Comparison of ENCODE assay signal across 2 cellular contexts in the genomic region with DNA sequence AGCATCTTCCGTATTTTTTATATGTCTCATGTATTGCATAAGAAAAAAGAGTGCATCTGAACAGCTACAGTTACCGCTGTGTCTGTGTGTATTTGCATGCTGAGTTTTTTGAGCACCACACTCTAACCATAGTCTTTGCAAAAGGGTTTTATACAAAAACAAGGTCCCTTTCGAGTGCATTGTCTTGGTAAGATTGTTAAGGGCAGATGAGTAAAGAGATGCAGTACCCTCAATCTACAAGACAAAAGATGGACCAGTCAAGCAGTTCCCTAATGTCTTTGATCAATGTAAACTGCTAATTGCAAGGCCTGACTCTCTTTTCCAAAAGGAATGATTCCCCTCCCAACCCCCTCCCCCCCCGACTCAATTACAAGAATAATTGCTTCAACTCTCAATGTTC.
A peak's percentile ranks its signal among the peaks of the same experiment; 100 is the strongest.
TF ChIP-seq lines count a peak whose summit lies in the region.

No MANE protein-coding gene starts in this region.

TF ChIP-seq in GM23338, 12 proteins besides CTCF, POLR2A, EP300 and RAD21:
- no peak for TF ChIP-seq ZNF462 (CRISPR knock-in tag; IDR thresholded peaks at IDR 0.05)
- TF ChIP-seq ZNF331 (CRISPR knock-in tag; IDR thresholded peaks at IDR 0.05; ENCODE audit: low read depth), result no peak
- TF ChIP-seq, protein P1, sequence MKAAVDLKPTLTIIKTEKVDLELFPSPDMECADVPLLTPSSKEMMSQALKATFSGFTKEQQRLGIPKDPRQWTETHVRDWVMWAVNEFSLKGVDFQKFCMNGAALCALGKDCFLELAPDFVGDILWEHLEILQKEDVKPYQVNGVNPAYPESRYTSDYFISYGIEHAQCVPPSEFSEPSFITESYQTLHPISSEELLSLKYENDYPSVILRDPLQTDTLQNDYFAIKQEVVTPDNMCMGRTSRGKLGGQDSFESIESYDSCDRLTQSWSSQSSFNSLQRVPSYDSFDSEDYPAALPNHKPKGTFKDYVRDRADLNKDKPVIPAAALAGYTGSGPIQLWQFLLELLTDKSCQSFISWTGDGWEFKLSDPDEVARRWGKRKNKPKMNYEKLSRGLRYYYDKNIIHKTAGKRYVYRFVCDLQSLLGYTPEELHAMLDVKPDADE (IDR thresholded peaks at IDR 0.05), result no peak
- no peak for TF ChIP-seq REST (IDR thresholded peaks at IDR 0.05; ENCODE audit: unreplicated experiment)
- TF ChIP-seq STAT1 (IDR thresholded peaks at IDR 0.05; ENCODE audit: unreplicated experiment), result no peak
- no peak for TF ChIP-seq EZH2 (IDR thresholded peaks at IDR 0.05; ENCODE audit: low read depth, unreplicated experiment)
- 0 out of 2 replicates have a peak, but pooled peaks have one; percentile 11 for TF ChIP-seq NANOG (IDR thresholded peaks at IDR 0.05; ENCODE audit: borderline replicate concordance)
TF ChIP-seq in GM23338: peak in this region for 1.

TF ChIP-seq in H1, 55 proteins besides CTCF, POLR2A, EP300 and RAD21 (continued from another document):
- TF ChIP-seq, protein P2, sequence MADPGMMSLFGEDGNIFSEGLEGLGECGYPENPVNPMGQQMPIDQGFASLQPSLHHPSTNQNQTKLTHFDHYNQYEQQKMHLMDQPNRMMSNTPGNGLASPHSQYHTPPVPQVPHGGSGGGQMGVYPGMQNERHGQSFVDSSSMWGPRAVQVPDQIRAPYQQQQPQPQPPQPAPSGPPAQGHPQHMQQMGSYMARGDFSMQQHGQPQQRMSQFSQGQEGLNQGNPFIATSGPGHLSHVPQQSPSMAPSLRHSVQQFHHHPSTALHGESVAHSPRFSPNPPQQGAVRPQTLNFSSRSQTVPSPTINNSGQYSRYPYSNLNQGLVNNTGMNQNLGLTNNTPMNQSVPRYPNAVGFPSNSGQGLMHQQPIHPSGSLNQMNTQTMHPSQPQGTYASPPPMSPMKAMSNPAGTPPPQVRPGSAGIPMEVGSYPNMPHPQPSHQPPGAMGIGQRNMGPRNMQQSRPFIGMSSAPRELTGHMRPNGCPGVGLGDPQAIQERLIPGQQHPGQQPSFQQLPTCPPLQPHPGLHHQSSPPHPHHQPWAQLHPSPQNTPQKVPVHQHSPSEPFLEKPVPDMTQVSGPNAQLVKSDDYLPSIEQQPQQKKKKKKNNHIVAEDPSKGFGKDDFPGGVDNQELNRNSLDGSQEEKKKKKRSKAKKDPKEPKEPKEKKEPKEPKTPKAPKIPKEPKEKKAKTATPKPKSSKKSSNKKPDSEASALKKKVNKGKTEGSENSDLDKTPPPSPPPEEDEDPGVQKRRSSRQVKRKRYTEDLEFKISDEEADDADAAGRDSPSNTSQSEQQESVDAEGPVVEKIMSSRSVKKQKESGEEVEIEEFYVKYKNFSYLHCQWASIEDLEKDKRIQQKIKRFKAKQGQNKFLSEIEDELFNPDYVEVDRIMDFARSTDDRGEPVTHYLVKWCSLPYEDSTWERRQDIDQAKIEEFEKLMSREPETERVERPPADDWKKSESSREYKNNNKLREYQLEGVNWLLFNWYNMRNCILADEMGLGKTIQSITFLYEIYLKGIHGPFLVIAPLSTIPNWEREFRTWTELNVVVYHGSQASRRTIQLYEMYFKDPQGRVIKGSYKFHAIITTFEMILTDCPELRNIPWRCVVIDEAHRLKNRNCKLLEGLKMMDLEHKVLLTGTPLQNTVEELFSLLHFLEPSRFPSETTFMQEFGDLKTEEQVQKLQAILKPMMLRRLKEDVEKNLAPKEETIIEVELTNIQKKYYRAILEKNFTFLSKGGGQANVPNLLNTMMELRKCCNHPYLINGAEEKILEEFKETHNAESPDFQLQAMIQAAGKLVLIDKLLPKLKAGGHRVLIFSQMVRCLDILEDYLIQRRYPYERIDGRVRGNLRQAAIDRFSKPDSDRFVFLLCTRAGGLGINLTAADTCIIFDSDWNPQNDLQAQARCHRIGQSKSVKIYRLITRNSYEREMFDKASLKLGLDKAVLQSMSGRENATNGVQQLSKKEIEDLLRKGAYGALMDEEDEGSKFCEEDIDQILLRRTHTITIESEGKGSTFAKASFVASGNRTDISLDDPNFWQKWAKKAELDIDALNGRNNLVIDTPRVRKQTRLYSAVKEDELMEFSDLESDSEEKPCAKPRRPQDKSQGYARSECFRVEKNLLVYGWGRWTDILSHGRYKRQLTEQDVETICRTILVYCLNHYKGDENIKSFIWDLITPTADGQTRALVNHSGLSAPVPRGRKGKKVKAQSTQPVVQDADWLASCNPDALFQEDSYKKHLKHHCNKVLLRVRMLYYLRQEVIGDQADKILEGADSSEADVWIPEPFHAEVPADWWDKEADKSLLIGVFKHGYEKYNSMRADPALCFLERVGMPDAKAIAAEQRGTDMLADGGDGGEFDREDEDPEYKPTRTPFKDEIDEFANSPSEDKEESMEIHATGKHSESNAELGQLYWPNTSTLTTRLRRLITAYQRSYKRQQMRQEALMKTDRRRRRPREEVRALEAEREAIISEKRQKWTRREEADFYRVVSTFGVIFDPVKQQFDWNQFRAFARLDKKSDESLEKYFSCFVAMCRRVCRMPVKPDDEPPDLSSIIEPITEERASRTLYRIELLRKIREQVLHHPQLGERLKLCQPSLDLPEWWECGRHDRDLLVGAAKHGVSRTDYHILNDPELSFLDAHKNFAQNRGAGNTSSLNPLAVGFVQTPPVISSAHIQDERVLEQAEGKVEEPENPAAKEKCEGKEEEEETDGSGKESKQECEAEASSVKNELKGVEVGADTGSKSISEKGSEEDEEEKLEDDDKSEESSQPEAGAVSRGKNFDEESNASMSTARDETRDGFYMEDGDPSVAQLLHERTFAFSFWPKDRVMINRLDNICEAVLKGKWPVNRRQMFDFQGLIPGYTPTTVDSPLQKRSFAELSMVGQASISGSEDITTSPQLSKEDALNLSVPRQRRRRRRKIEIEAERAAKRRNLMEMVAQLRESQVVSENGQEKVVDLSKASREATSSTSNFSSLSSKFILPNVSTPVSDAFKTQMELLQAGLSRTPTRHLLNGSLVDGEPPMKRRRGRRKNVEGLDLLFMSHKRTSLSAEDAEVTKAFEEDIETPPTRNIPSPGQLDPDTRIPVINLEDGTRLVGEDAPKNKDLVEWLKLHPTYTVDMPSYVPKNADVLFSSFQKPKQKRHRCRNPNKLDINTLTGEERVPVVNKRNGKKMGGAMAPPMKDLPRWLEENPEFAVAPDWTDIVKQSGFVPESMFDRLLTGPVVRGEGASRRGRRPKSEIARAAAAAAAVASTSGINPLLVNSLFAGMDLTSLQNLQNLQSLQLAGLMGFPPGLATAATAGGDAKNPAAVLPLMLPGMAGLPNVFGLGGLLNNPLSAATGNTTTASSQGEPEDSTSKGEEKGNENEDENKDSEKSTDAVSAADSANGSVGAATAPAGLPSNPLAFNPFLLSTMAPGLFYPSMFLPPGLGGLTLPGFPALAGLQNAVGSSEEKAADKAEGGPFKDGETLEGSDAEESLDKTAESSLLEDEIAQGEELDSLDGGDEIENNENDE (IDR thresholded peaks at IDR 0.05; ENCODE audit: insufficient replicate concordance, low read length), result peak; percentile 54
- no peak for TF ChIP-seq BCL11A (IDR thresholded peaks at IDR 0.05; ENCODE audit: low read depth in 2 of 2, low read length in 2 of 2)
- TF ChIP-seq, protein P3, sequence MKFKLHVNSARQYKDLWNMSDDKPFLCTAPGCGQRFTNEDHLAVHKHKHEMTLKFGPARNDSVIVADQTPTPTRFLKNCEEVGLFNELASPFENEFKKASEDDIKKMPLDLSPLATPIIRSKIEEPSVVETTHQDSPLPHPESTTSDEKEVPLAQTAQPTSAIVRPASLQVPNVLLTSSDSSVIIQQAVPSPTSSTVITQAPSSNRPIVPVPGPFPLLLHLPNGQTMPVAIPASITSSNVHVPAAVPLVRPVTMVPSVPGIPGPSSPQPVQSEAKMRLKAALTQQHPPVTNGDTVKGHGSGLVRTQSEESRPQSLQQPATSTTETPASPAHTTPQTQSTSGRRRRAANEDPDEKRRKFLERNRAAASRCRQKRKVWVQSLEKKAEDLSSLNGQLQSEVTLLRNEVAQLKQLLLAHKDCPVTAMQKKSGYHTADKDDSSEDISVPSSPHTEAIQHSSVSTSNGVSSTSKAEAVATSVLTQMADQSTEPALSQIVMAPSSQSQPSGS (IDR thresholded peaks at IDR 0.05; ENCODE audit: low read length), result 0 out of 2 replicates have a peak, but pooled peaks have one; percentile 42
- peak; percentile 28; the same call in 1 of the 2 replicates for TF ChIP-seq CEBPB (IDR thresholded peaks at IDR 0.05; ENCODE audit: low read depth, low read length)
- peak in 1 of 2 experiments; percentile 82; a peak in 1 of 4 replicates for TF ChIP-seq HDAC2 (IDR thresholded peaks at IDR 0.05; ENCODE audit: borderline replicate concordance in 1 of 2, low read depth in 2 of 2, low read length in 2 of 2)
- TF ChIP-seq TCF12 (IDR thresholded peaks at IDR 0.05; ENCODE audit: low read depth, low read length), result 0 out of 2 replicates have a peak, but pooled peaks have one; percentile 22
- peak; percentile 67; the same call in 1 of the 2 replicates for TF ChIP-seq POU5F1 (IDR thresholded peaks at IDR 0.05; ENCODE audit: low read depth, low read length)
